ENCODE assay signal across 6 cellular contexts in genomic region chr17:4938670-4939553, GRCh38. TPM values are rescaled to one million over a fixed set of nuclear protein-coding genes. Genes with fewer than 3 reads are reported as not detected.
DNase-seq lines count a peak whose midpoint lies in the region; ATAC-seq lines count a peak whose summit lies in the region.

No MANE protein-coding gene starts in this region.

- WGBS in GM23248 (ENCODE audit: low coverage in 1 of 2, low lambda C conversion rate in 2 of 2, missing lambda C conversion rate in 2 of 2), 2 experiments, result 46 to 48% methylated on average over 19 of the region's 19 CpGs

- H3K27ac ChIP-seq in GM23248, result peak overlapping the region; percentile 80

- in situ Hi-C loops in GM23248 (cut with MboI), result no loop called here

- no peaks in the 10 kb centered on the region for H3K9me3 ChIP-seq in GM23248 (ENCODE audit: low read depth)
- no peaks in the 10 kb centered on the region for H3K9me3 ChIP-seq in adipocyte (ENCODE audit: control insufficient read depth, low read length)
- H3K9me3 ChIP-seq in mucosa of stomach (ENCODE audit: control insufficient read depth, low read length), result no peaks in the 10 kb centered on the region

- H3K9ac ChIP-seq in GM23248 (peak overlapping the region; percentile 94), adipocyte (ENCODE audit: low read length) (peak overlapping the region; percentile 99), mucosa of stomach (ENCODE audit: low read length) (peak overlapping the region; percentile 93)

- H2AFZ ChIP-seq in GM23248, result peak overlapping the region; percentile 81

- H3K9me2 ChIP-seq in GM23248 (ENCODE audit: insufficient read depth), result no peaks in the 10 kb centered on the region

- ATAC-seq in HG02759 (IDR thresholded peaks at IDR 0.05; ENCODE audit: unreplicated experiment), result no peak
- no peak for ATAC-seq in HG02973 (IDR thresholded peaks at IDR 0.05; ENCODE audit: unreplicated experiment)
- ATAC-seq in HG02798 (IDR thresholded peaks at IDR 0.05; ENCODE audit: poor library complexity, unreplicated experiment), result no peak

- H3K4me3 ChIP-seq in GM23248 (peak overlapping the region; percentile 94), adipocyte (ENCODE audit: low read length) (peak overlapping the region; percentile 97), mucosa of stomach (ENCODE audit: low read length) (peak overlapping the region; percentile 70)

- no peaks in the 10 kb centered on the region for H4K20me1 ChIP-seq in GM23248 (ENCODE audit: insufficient read depth)

- DNase-seq in GM23248 (no peak), adipocyte (ENCODE audit: low read depth) (peak; percentile 21)

- H3K27me3 ChIP-seq in GM23248 (replicated peaks; ENCODE audit: insufficient read depth) (no peaks in the 10 kb centered on the region), adipocyte (replicated peaks; ENCODE audit: control insufficient read depth, insufficient read depth, low read length) (no peaks in the 10 kb centered on the region), mucosa of stomach (ENCODE audit: control insufficient read depth, insufficient read depth, low read length) (no peaks in the 10 kb centered on the region)

- H3K79me2 ChIP-seq in GM23248 (ENCODE audit: insufficient read depth), result peaks cover 51% of the 10 kb centered on the region

- H3K4me1 ChIP-seq in GM23248 (ENCODE audit: insufficient read depth), result peaks cover 14% of the 10 kb centered on the region; the same call in 1 of the 2 replicates
- peaks cover 42% of the 10 kb centered on the region for H3K4me1 ChIP-seq in adipocyte (ENCODE audit: control insufficient read depth, insufficient read depth, low read length)
- peaks cover 33% of the 10 kb centered on the region for H3K4me1 ChIP-seq in mucosa of stomach (ENCODE audit: control insufficient read depth, insufficient read depth, low read length)

- H3K4me2 ChIP-seq in GM23248 (ENCODE audit: unreplicated experiment), result peak overlapping the region; percentile 92

- no peaks in the 10 kb centered on the region for H3K36me3 ChIP-seq in GM23248 (ENCODE audit: low read depth)
- H3K36me3 ChIP-seq in adipocyte (ENCODE audit: control insufficient read depth, insufficient read depth, low read length, severe bottlenecking), result peaks cover 44% of the 10 kb centered on the region
- peaks cover 5% of the 10 kb centered on the region for H3K36me3 ChIP-seq in mucosa of stomach (ENCODE audit: control insufficient read depth, insufficient read depth, low read length)

- H3F3A ChIP-seq in GM23248 (ENCODE audit: insufficient read depth), result peaks cover 31% of the 10 kb centered on the region

RNA-seq across cellular contexts. Expression of gene SLC25A11, which starts 0.9 kb away (rescaled TPM):
- total RNA-seq in GM23248 (2014; rRNA removed; shearing (Covaris generic)), result 68.5 and 131 TPM in 2 replicates
- polyA plus RNA-seq in GM23248 (2016; fragmentation: Nextera tagmentation; extraction: Ambion mirVana), result 71.4 and 73.2 TPM in 2 replicates

RNA-seq across cellular contexts. Expression of gene RNF167, which starts 1.2 kb away (rescaled TPM):
- 19.8 and 31.7 TPM in 2 replicates for total RNA-seq in GM23248 (2014; rRNA removed; shearing (Covaris generic))
- 34.2 and 36.6 TPM in 2 replicates for polyA plus RNA-seq in GM23248 (2016; fragmentation: Nextera tagmentation; extraction: Ambion mirVana)

RNA-seq across cellular contexts. Expression of gene GP1BA, which starts 6.8 kb away (rescaled TPM):
- not detected in 2 replicates for total RNA-seq in GM23248 (2014; rRNA removed; shearing (Covaris generic))
- 0.18 TPM in 1 of 2 replicates, not detected in the other for polyA plus RNA-seq in GM23248 (2016; fragmentation: Nextera tagmentation; extraction: Ambion mirVana)

RNA-seq across cellular contexts. Expression of gene PFN1, which starts 9.4 kb away (rescaled TPM):
- total RNA-seq in GM23248 (2014; rRNA removed; shearing (Covaris generic)), result 621 and 886 TPM in 2 replicates
- 2,247 and 2,282 TPM in 2 replicates for polyA plus RNA-seq in GM23248 (2016; fragmentation: Nextera tagmentation; extraction: Ambion mirVana)

RNA-seq across cellular contexts. Expression of gene ENO3, which starts 12.0 kb away (rescaled TPM):
- 0.38 and 1.2 TPM in 2 replicates for total RNA-seq in GM23248 (2014; rRNA removed; shearing (Covaris generic))
- 3.2 and 4.1 TPM in 2 replicates for polyA plus RNA-seq in GM23248 (2016; fragmentation: Nextera tagmentation; extraction: Ambion mirVana)
